29 cellular contexts compared by ENCODE assay signal in genomic region chr5:100761192-100761591, GRCh38.
DNase-seq lines count a peak whose midpoint lies in the region; ATAC-seq and TF ChIP-seq lines count a peak whose summit lies in the region.
"Had no signal": no experiment of that assay in that cellular context is flagged by ENCODE, and none has a peak within 500 bp of the region (broad histone marks: within the 10 kb centered on the region; RNA-seq: fewer than 3 reads in every experiment).

No MANE protein-coding gene starts in this region.

- no peak overlapping the region for H3K9ac ChIP-seq in SK-N-SH
- no peak overlapping the region for H3K9ac ChIP-seq in neural cell (ENCODE audit: low read length)

- no peak overlapping the region for H3K27ac ChIP-seq in SK-N-SH (ENCODE audit: low read depth in 2 of 2, low read length in 1 of 2)
- peak overlapping the region; percentile 49 for H3K27ac ChIP-seq in neural cell (ENCODE audit: low read length)
- H3K27ac ChIP-seq: HL-60, neutrophil, prostate gland, skin epidermis, transverse colon had no signal

- H3K4me1 ChIP-seq in SK-N-SH (ENCODE audit: control insufficient read depth in 1 of 2, insufficient read depth in 2 of 2, low read depth in 1 of 2, low read length in 1 of 2) = no peaks in the 10 kb centered on the region; a peak in 1 of 4 replicates
- H3K4me1 ChIP-seq: prostate gland, transverse colon had no signal

- ATAC-seq in GM19023 (IDR thresholded peaks at IDR 0.05; ENCODE audit: unreplicated experiment) = no peak
- ATAC-seq: activated T-cell treated with anti-CD3 and anti-CD28 coated beads, Interleukin-2, amount 50 U/mL, for 4 hours; WTC11 had no signal

- no peak overlapping the region for H2AFZ ChIP-seq in SK-N-SH (ENCODE audit: low read depth)
- no peak overlapping the region for H2AFZ ChIP-seq in neural cell (ENCODE audit: low read depth, low read length)

- TF ChIP-seq CTCF in SK-N-SH (IDR thresholded peaks at IDR 0.05) (no peak), epithelial cell of esophagus (IDR thresholded peaks at IDR 0.05; ENCODE audit: insufficient read depth, low read depth, low read length, missing control alignments) (no peak), neural cell (IDR thresholded peaks at IDR 0.05; ENCODE audit: poor library complexity, severe bottlenecking) (no peak)

- POLR2A ChIA-PET in SK-N-SH (lab: Yijun Ruan, JAX) = no interaction called here

- TF ChIP-seq RAD21 in SK-N-SH (IDR thresholded peaks at IDR 0.05; ENCODE audit: low read length) = no peak
- TF ChIP-seq RAD21 in neural cell (conservative IDR thresholded peaks at IDR 0.05) = no peak

- H3K36me3 ChIP-seq in SK-N-SH (replicated peaks in 1 of 2; ENCODE audit: control insufficient read depth in 1 of 2, insufficient read depth in 2 of 2, low read length in 1 of 2) (no peaks in the 10 kb centered on the region), neural cell (ENCODE audit: insufficient read depth, low read length) (no peaks in the 10 kb centered on the region)
- H3K36me3 ChIP-seq: neutrophil, prostate gland, transverse colon had no signal

- DNase-seq in ELR (ENCODE audit: low read depth) (peak; percentile 34), SK-N-SH (no peak), epithelial cell of esophagus (ENCODE audit: low read depth) (peak; percentile 46), NCI-H2227 (lab: John Stamatoyannopoulos, UW; ENCODE audit: unreplicated experiment) (no peak), NCI-H69 (lab: John Stamatoyannopoulos, UW) (no peak)
- DNase-seq: activated CD4-positive, alpha-beta T cell treated with anti-CD3 and anti-CD28 coated beads, Interleukin-2, amount 50 U/mL, for 1 hour; activated gamma-delta T cell treated with Interleukin-2 at 50 U/mL for 16 hours; activated T-cell treated with anti-CD3 and anti-CD28 coated beads, Interleukin-2, amount 50 U/mL, for 4 hours; C1 segment of cervical spinal cord; Caco-2; effector CD8-positive, alpha-beta T cell; hippocampal formation; Kasumi-1; mesendoderm; NCI-H1048; NCI-H1694; NCI-H2171; SHP77; stimulated activated CD4-positive, alpha-beta T cell treated with anti-CD3 and anti-CD28 coated beads, Interleukin-1b, Interleukin-23, amount 100 ng/mL, for 48 hours; SW 1271; T-helper 9 cell; transverse colon had no signal

- H3K27me3 ChIP-seq in SK-N-SH (ENCODE audit: insufficient read depth) = no peaks in the 10 kb centered on the region
- H3K27me3 ChIP-seq in neural cell (ENCODE audit: insufficient read depth, low read depth, low read length) = no peaks in the 10 kb centered on the region
- H3K27me3 ChIP-seq: neutrophil, transverse colon had no signal

- H3F3A ChIP-seq in SK-N-SH (replicated peaks; ENCODE audit: insufficient read depth) (no peaks in the 10 kb centered on the region), neural cell (ENCODE audit: insufficient read depth, low read length, poor library complexity, severe bottlenecking) (no peaks in the 10 kb centered on the region)

- CTCF ChIA-PET in SK-N-SH (lab: Yijun Ruan, JAX) = interaction anchor here (0.6 kb wide), 1 partner anchor 331 kb away, joined by 3 read pairs; no protein-coding TSS in a partner anchor

- no peaks in the 10 kb centered on the region for H3K79me2 ChIP-seq in SK-N-SH (ENCODE audit: insufficient read depth)
- no peaks in the 10 kb centered on the region for H3K79me2 ChIP-seq in neural cell (replicated peaks; ENCODE audit: insufficient read depth, low read length)

- TF ChIP-seq EP300 in SK-N-SH (IDR thresholded peaks at IDR 0.05; ENCODE audit: borderline replicate concordance in 1 of 2, low read depth in 1 of 2, low read length in 1 of 2) = no peak
- TF ChIP-seq EP300 in neural cell (conservative IDR thresholded peaks at IDR 0.05; ENCODE audit: poor library complexity, severe bottlenecking) = no peak

- H3K4me3 ChIP-seq in SK-N-SH (ENCODE audit: low read depth in 2 of 2, low read length in 1 of 2) (no peak overlapping the region), epithelial cell of esophagus (ENCODE audit: low read length) (no peak overlapping the region), neural cell (ENCODE audit: low read length) (no peak overlapping the region)
- H3K4me3 ChIP-seq: prostate gland, skin epidermis, transverse colon had no signal

- H3K9me3 ChIP-seq in SK-N-SH = no peaks in the 10 kb centered on the region
- H3K9me3 ChIP-seq in neural cell (ENCODE audit: low read length) = no peaks in the 10 kb centered on the region
- H3K9me3 ChIP-seq: Caco-2, neutrophil, prostate gland, transverse colon had no signal

- H3K9me2 ChIP-seq in SK-N-SH = no peaks in the 10 kb centered on the region
- no peaks in the 10 kb centered on the region for H3K9me2 ChIP-seq in neural cell (ENCODE audit: insufficient read depth, low read length)

- H4K20me1 ChIP-seq in SK-N-SH (ENCODE audit: insufficient read depth) = no peaks in the 10 kb centered on the region
- no peaks in the 10 kb centered on the region for H4K20me1 ChIP-seq in neural cell (ENCODE audit: insufficient read depth)

- H3K4me2 ChIP-seq in SK-N-SH (no peak overlapping the region), neural cell (ENCODE audit: low read length) (peak overlapping the region; percentile 47)

TF ChIP-seq in SK-N-SH, 30 proteins besides CTCF, POLR2A, EP300 and RAD21 (continues in another document):
- TF ChIP-seq JUND (IDR thresholded peaks at IDR 0.05) (0 out of 2 replicates have a peak, but pooled peaks have one; percentile 4), REST (IDR thresholded peaks at IDR 0.05; ENCODE audit: low read depth, low read length) (no peak)

TF ChIP-seq in neural cell, 6 proteins besides CTCF, POLR2A, EP300 and RAD21:
- TF ChIP-seq SMC3 (conservative IDR thresholded peaks at IDR 0.05; ENCODE audit: poor library complexity) (no peak), REST (IDR thresholded peaks at IDR 0.05; ENCODE audit: borderline replicate concordance) (no peak), EZH2 (IDR thresholded peaks at IDR 0.05; ENCODE audit: borderline replicate concordance, insufficient read depth, low read length, poor library complexity, severe bottlenecking) (no peak), TAF1 (IDR thresholded peaks at IDR 0.05; ENCODE audit: low read depth) (no peak), MXI1 (conservative IDR thresholded peaks at IDR 0.05; ENCODE audit: poor library complexity, severe bottlenecking) (no peak), POLR2AphosphoS5 (IDR thresholded peaks at IDR 0.05) (no peak)

Comparison
In these comparisons a context has a peak if more than half of its experiments do, and no peak if none do; other contexts are left out.
1. DNase-seq: peak in ELR (single experiment) and epithelial cell of esophagus (single experiment); none in SK-N-SH (single experiment), NCI-H2227 (single experiment) and NCI-H69 (single experiment).